In genomic region chr14:52873096-52873495, GRCh38 we compare ENCODE assay signal across 20 cellular contexts.
DNase-seq lines count a peak whose midpoint lies in the region; ATAC-seq, FAIRE-seq and TF ChIP-seq lines count a peak whose summit lies in the region.
"Had no signal": no experiment of that assay in that cellular context is flagged by ENCODE, and none has a peak within 500 bp of the region (broad histone marks: within the 10 kb centered on the region; RNA-seq: fewer than 3 reads in every experiment).

No MANE protein-coding gene starts in this region.

- no peak overlapping the region for H3K4me3 Mint-ChIP-seq in endothelial cell (ENCODE audit: unreplicated experiment)
- H3K4me3 Mint-ChIP-seq: activated CD8-positive, alpha-beta T cell treated with anti-CD3 and anti-CD28 coated beads for 36 hours; neural crest cell had no signal

- 72% methylated on average over 3 of the region's 3 CpGs for WGBS in right lobe of liver (ENCODE audit: insufficient coverage, low coverage, low lambda C conversion rate, missing lambda C conversion rate)

- H3K4me3 ChIP-seq in HUES6 (ENCODE audit: low read depth, low read length) (no peak overlapping the region), right lobe of liver (no peak overlapping the region)
- H3K4me3 ChIP-seq: colonic mucosa, left lung, prostate gland, suprapubic skin had no signal

- H3K27ac ChIP-seq in HUES6 (ENCODE audit: low read depth, low read length): peak overlapping the region; percentile 66; the same call in 1 of the 2 replicates
- H3K27ac ChIP-seq in right lobe of liver: peak overlapping the region in 2 of 3 donors; percentile 45 to 58
- H3K27ac ChIP-seq: brain microvascular endothelial cell, colonic mucosa, left lung, prostate gland, suprapubic skin had no signal

- H3K9me3 Mint-ChIP-seq in endothelial cell (ENCODE audit: unreplicated experiment): no peaks in the 10 kb centered on the region
- H3K9me3 Mint-ChIP-seq: activated CD8-positive, alpha-beta T cell treated with anti-CD3 and anti-CD28 coated beads for 36 hours; neural crest cell had no signal

- FAIRE-seq in urothelium cell line (lab: Jason Lieb, UNC): peak; percentile 73

- ATAC-seq in right lobe of liver (no peak), GM19035 (IDR thresholded peaks at IDR 0.05; ENCODE audit: unreplicated experiment) (no peak)
- ATAC-seq: activated CD8-positive, alpha-beta T cell treated with anti-CD3 and anti-CD28 coated beads for 36 hours had no signal

- H3K27me3 ChIP-seq in HUES6 (ENCODE audit: control insufficient read depth, insufficient read depth, low read length) (no peaks in the 10 kb centered on the region), right lobe of liver (no peaks in the 10 kb centered on the region)
- H3K27me3 ChIP-seq: brain microvascular endothelial cell, colonic mucosa, left lung, suprapubic skin had no signal

- H3K4me1 ChIP-seq in HUES6 (ENCODE audit: control insufficient read depth, insufficient read depth, low read length) (peaks cover 54% of the 10 kb centered on the region), right lobe of liver (peaks cover 0 to 27% (median 4%) of the 10 kb centered on the region in 4 donors)
- H3K4me1 ChIP-seq: colonic mucosa, prostate gland had no signal

- no peak for TF ChIP-seq POLR2A in right lobe of liver (IDR thresholded peaks at IDR 0.05)

- TF ChIP-seq CTCF in endothelial cell (IDR thresholded peaks at IDR 0.05; ENCODE audit: unreplicated experiment): no peak
- no peak for TF ChIP-seq CTCF in right lobe of liver (IDR thresholded peaks at IDR 0.05)

- H3K9ac ChIP-seq in HUES6 (ENCODE audit: low read length): no peak overlapping the region

- H3K27ac Mint-ChIP-seq in endothelial cell (ENCODE audit: unreplicated experiment): peak overlapping the region; percentile 9
- H3K27ac Mint-ChIP-seq: activated CD8-positive, alpha-beta T cell treated with anti-CD3 and anti-CD28 coated beads for 36 hours had no signal

- no peaks in the 10 kb centered on the region for H3K9me3 ChIP-seq in HUES6 (ENCODE audit: control insufficient read depth, insufficient read depth, low read depth, low read length)
- no peaks in the 10 kb centered on the region for H3K9me3 ChIP-seq in right lobe of liver
- H3K9me3 ChIP-seq: colonic mucosa, left lung, prostate gland, suprapubic skin had no signal

- peaks cover 18% of the 10 kb centered on the region for H3K4me1 Mint-ChIP-seq in endothelial cell (ENCODE audit: unreplicated experiment)

- intact Hi-C loops in right lobe of liver (cut with DNase I): no loop called here

- peaks cover 5% of the 10 kb centered on the region for H3K27me3 Mint-ChIP-seq in endothelial cell (ENCODE audit: unreplicated experiment)
- H3K27me3 Mint-ChIP-seq: activated CD8-positive, alpha-beta T cell treated with anti-CD3 and anti-CD28 coated beads for 36 hours had no signal

- H3K36me3 ChIP-seq in HUES6 (ENCODE audit: control insufficient read depth, insufficient read depth, low read length) (peaks cover 97% of the 10 kb centered on the region), right lobe of liver (peaks cover 0 to 92% (median 30%) of the 10 kb centered on the region in 4 donors)
- H3K36me3 ChIP-seq: colonic mucosa, prostate gland had no signal

- DNase-seq in endothelial cell (ENCODE audit: low spot score): no peak
- DNase-seq in right lobe of liver: no peak
- DNase-seq in urothelium cell line (ENCODE audit: low spot score): no peak
- no peak for DNase-seq in NCI-H2081 (lab: John Stamatoyannopoulos, UW)
- no peak for DNase-seq in NCI-H1105 (lab: John Stamatoyannopoulos, UW)
- DNase-seq: activated CD4-positive, CD25-positive, alpha-beta regulatory T cell; activated CD8-positive, alpha-beta T cell treated with anti-CD3 and anti-CD28 coated beads for 36 hours; activated effector memory CD4-positive, alpha-beta T cell treated with anti-CD3 and anti-CD28 coated beads, Interleukin-2, amount 50 U/mL, for 16 hours; activated T-cell treated with anti-CD3 and anti-CD28 coated beads for 4 hours; brain microvascular endothelial cell; colonic mucosa; left lung; NCI-H1436; NCI-H69; stimulated activated CD4-positive, alpha-beta T cell treated with anti-CD3 and anti-CD28 coated beads, Interleukin-1b, Interleukin-23, amount 100 ng/mL, for 48 hours had no signal

- H3K36me3 Mint-ChIP-seq in endothelial cell (ENCODE audit: low read depth, unreplicated experiment): peaks cover 34% of the 10 kb centered on the region
